ENCODE assay signal across 7 cellular contexts in genomic region chr11:129763569-129763968, GRCh38. TPM values are rescaled to one million over a fixed set of nuclear protein-coding genes. Genes with fewer than 3 reads are reported as not detected.
"Had no signal": no experiment of that assay in that cellular context is flagged by ENCODE, and none has a peak within 500 bp of the region (broad histone marks: within the 10 kb centered on the region; RNA-seq: fewer than 3 reads in every experiment).

No MANE protein-coding gene starts in this region.

RNA-seq across cellular contexts. Expression of gene TMEM45B, which starts 52.1 kb away (rescaled TPM):
- total RNA-seq: left ventricle myocardium inferior; natural killer cell treated with Interleukin-12 subunit alpha and Interleukin-12 subunit beta and Interleukin-15 and Interleukin-18, amount 100 ng/mL, for 72 hours; right atrium auricular region; skeletal muscle tissue; subcutaneous adipose tissue; tibial nerve had no signal
- polyA plus RNA-seq: neural cell had no signal
